Comparison of ENCODE assay signal across 11 cellular contexts in genomic region chr9:6632516-6633328, GRCh38. TPM values are rescaled to one million over a fixed set of nuclear protein-coding genes. Genes with fewer than 3 reads are reported as not detected.
DNase-seq lines count a peak whose midpoint lies in the region; ATAC-seq, FAIRE-seq and TF ChIP-seq lines count a peak whose summit lies in the region.
"Had no signal": no experiment of that assay in that cellular context is flagged by ENCODE, and none has a peak within 500 bp of the region (broad histone marks: within the 10 kb centered on the region; RNA-seq: fewer than 3 reads in every experiment).

No MANE protein-coding gene starts in this region.

- intact Hi-C loops in activated CD4-positive, alpha-beta T cell treated with anti-CD3 and anti-CD28 coated beads, Interleukin-2, amount 10 ng/mL, durations not matched to agents 24 days and 14 days (cut with micrococcal nuclease): no loop called here

- no peak overlapping the region for H3K4me3 ChIP-seq in small intestine (ENCODE audit: low read depth in 1 of 2, low read length in 2 of 2)
- no peak overlapping the region for H3K4me3 ChIP-seq in suprapubic skin
- H3K4me3 ChIP-seq: smooth muscle cell had no signal

- no peak for TF ChIP-seq CTCF in suprapubic skin (IDR thresholded peaks at IDR 0.05)

- no peak overlapping the region for H3K27ac Mint-ChIP-seq in activated CD4-positive, alpha-beta T cell treated with anti-CD3 and anti-CD28 coated beads, Interleukin-2, amount 10 ng/mL, durations not matched to agents 24 days and 14 days
- H3K27ac Mint-ChIP-seq: activated naive CD8-positive, alpha-beta T cell had no signal

- H3K9me3 Mint-ChIP-seq in activated CD4-positive, alpha-beta T cell treated with anti-CD3 and anti-CD28 coated beads, Interleukin-2, amount 10 ng/mL, durations not matched to agents 24 days and 14 days: no peaks in the 10 kb centered on the region

- ATAC-seq in GM19025 (IDR thresholded peaks at IDR 0.05; ENCODE audit: low read depth, unreplicated experiment): peak; percentile 90
- ATAC-seq in HG02763 (IDR thresholded peaks at IDR 0.05; ENCODE audit: unreplicated experiment): peak; percentile 91

- H3K27me3 ChIP-seq in small intestine (ENCODE audit: control insufficient read depth in 2 of 2, insufficient read depth in 2 of 2, low read length in 2 of 2) (no peaks in the 10 kb centered on the region), suprapubic skin (peaks cover 11% of the 10 kb centered on the region)

- peaks cover 10% of the 10 kb centered on the region for H3K27me3 Mint-ChIP-seq in activated CD4-positive, alpha-beta T cell treated with anti-CD3 and anti-CD28 coated beads, Interleukin-2, amount 10 ng/mL, durations not matched to agents 24 days and 14 days

- no peaks in the 10 kb centered on the region for H3K36me3 ChIP-seq in small intestine (ENCODE audit: control insufficient read depth in 2 of 2, insufficient read depth in 2 of 2, low read length in 2 of 2)
- H3K36me3 ChIP-seq in suprapubic skin: no peaks in the 10 kb centered on the region

- TF ChIP-seq EP300 in suprapubic skin (IDR thresholded peaks at IDR 0.05): no peak

- DNase-seq in NAMALWA (ENCODE audit: low spot score) (peak; percentile 13), small intestine (peak; percentile 76), suprapubic skin (ENCODE audit: low spot score in 2 of 2) (no peak), COLO668 (lab: John Stamatoyannopoulos, UW; ENCODE audit: unreplicated experiment) (no peak)
- DNase-seq in activated CD4-positive, alpha-beta T cell treated with anti-CD3 and anti-CD28 coated beads, Interleukin-2, amount 10 ng/mL, durations not matched to agents 24 days and 14 days: no peak
- no peak for DNase-seq in activated CD8-positive, alpha-beta memory T cell treated with anti-CD3 and anti-CD28 coated beads, Interleukin-2, amount 50 U/mL, for 4 hours
- DNase-seq: hippocampal formation had no signal

- FAIRE-seq in small intestine (lab: Jason Lieb, UNC): no peak

- 51 to 76% (median 74%) methylated on average over 22 of the region's 22 CpGs for WGBS in small intestine, 3 donors
- 76% methylated on average over 22 of the region's 22 CpGs for WGBS in suprapubic skin

- H3K9me3 ChIP-seq in small intestine (ENCODE audit: control insufficient read depth, low read depth) (no peaks in the 10 kb centered on the region), suprapubic skin (no peaks in the 10 kb centered on the region)

- H3K27ac ChIP-seq in small intestine (ENCODE audit: low read depth in 1 of 2, low read length in 1 of 2): no peak overlapping the region
- no peak overlapping the region for H3K27ac ChIP-seq in suprapubic skin

- H3K4me1 ChIP-seq in small intestine (ENCODE audit: control insufficient read depth in 2 of 2, insufficient read depth in 1 of 2, low read depth in 1 of 2, low read length in 1 of 2): no peaks in the 10 kb centered on the region
- peaks cover 6% of the 10 kb centered on the region for H3K4me1 ChIP-seq in suprapubic skin

- H3K36me3 Mint-ChIP-seq in activated CD4-positive, alpha-beta T cell treated with anti-CD3 and anti-CD28 coated beads, Interleukin-2, amount 10 ng/mL, durations not matched to agents 24 days and 14 days (ENCODE audit: low read depth): no peaks in the 10 kb centered on the region
- H3K36me3 Mint-ChIP-seq: activated naive CD8-positive, alpha-beta T cell had no signal

- no peak for TF ChIP-seq POLR2A in suprapubic skin (IDR thresholded peaks at IDR 0.05)

- no peaks in the 10 kb centered on the region for H3K4me1 Mint-ChIP-seq in activated CD4-positive, alpha-beta T cell treated with anti-CD3 and anti-CD28 coated beads, Interleukin-2, amount 10 ng/mL, durations not matched to agents 24 days and 14 days

- no peak overlapping the region for H3K4me3 Mint-ChIP-seq in activated CD4-positive, alpha-beta T cell treated with anti-CD3 and anti-CD28 coated beads, Interleukin-2, amount 10 ng/mL, durations not matched to agents 24 days and 14 days
- H3K4me3 Mint-ChIP-seq: activated naive CD8-positive, alpha-beta T cell had no signal

RNA-seq across cellular contexts. Expression of gene GLDC, which starts 12.8 kb away (rescaled TPM):
- under 1 TPM in 2 of 3 donors, not detected in 1; 0.63 to 0.81 TPM for polyA plus RNA-seq in small intestine
- total RNA-seq in activated CD4-positive, alpha-beta T cell treated with anti-CD3 and anti-CD28 coated beads, Interleukin-2, amount 10 ng/mL, durations not matched to agents 24 days and 14 days: 0.73 and 1.1 TPM in 2 replicates
- total RNA-seq in suprapubic skin: 1 to 10 TPM; 2.4 to 7.4 (median 4.8) TPM

Comparison
In these comparisons a context has a peak if more than half of its experiments do, and no peak if none do; other contexts are left out.
1. DNase-seq: peak in NAMALWA (single experiment) and small intestine (single experiment); none in activated CD4-positive, alpha-beta T cell treated with anti-CD3 and anti-CD28 coated beads, Interleukin-2, amount 10 ng/mL, durations not matched to agents 24 days and 14 days (single experiment), suprapubic skin (0 of 2), activated CD8-positive, alpha-beta memory T cell treated with anti-CD3 and anti-CD28 coated beads, Interleukin-2, amount 50 U/mL, for 4 hours (single experiment) and COLO668 (single experiment).